ENCODE assay signal across 35 cellular contexts in genomic region chr6:165019681-165020080, GRCh38.
"Had no signal": no experiment of that assay in that cellular context is flagged by ENCODE, and none has a peak within 500 bp of the region (broad histone marks: within the 10 kb centered on the region; RNA-seq: fewer than 3 reads in every experiment).

No MANE protein-coding gene starts in this region.

- H3K9ac ChIP-seq: KMS-11 had no signal

- H3K27ac ChIP-seq: KMS-11 had no signal

- H3K27me3 ChIP-seq: MG63 had no signal

- H3K36me3 ChIP-seq: MG63 had no signal

- H3K9me3 ChIP-seq: MG63 had no signal

- H3K4me2 ChIP-seq: KMS-11 had no signal

- DNase-seq: Karpas-422, Kasumi-1, KG1, MG63, MM.1S, MV-4-11, NCI-H1048, NCI-H1092, NCI-H1092 treated with DMSO at 0.1 percent for 48 hours, NCI-H1105, NCI-H1105 treated with DMSO at 0.1 percent for 48 hours, NCI-H1417, NCI-H1417 treated with DMSO at 0.1 percent for 48 hours, NCI-H1436, NCI-H1436 treated with DMSO at 0.1 percent for 48 hours, NCI-H146, NCI-H1694, NCI-H1694 treated with DMSO at 0.1 percent for 48 hours, NCI-H187, NCI-H187 treated with DMSO at 0.1 percent for 48 hours, NCI-H1930, NCI-H2029 treated with DMSO at 0.1 percent for 48 hours, NCI-H2081, NCI-H2081 treated with DMSO at 0.1 percent for 48 hours, NCI-H2107, NCI-H2171, NCI-H2171 treated with DMSO at 0.1 percent for 48 hours, NCI-H2227 treated with DMSO at 0.1 percent for 48 hours, NCI-H226, NCI-H345, NCI-H446, NCI-H446 treated with DMSO at 0.1 percent for 48 hours, NCI-H510A, NCI-H510A treated with DMSO at 0.1 percent for 48 hours had no signal

- H3K4me3 ChIP-seq: MG63 had no signal
